Comparison of ENCODE assay signal across 26 cellular contexts in the genomic region with DNA sequence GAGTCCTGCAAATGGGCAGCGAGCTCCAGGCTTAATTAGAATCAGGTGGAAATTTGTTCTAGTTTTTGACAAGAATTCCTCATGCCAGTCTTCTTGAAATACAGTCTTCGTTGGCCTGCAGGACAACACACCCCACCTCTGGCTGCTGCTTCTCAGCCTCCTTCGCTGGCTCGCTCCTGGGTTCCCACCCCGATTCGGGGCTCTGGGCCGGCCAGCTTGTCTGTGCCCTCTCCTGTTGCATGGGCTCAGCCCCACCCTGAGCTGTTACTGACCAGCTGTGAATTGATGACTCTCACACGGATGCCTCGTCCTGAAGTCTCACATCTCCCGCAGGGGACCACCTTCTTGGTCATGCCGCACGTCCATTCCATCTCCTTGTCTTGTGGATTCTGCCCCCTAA. TPM values are rescaled to one million over a fixed set of nuclear protein-coding genes. Genes with fewer than 3 reads are reported as not detected.
"Had no signal": no experiment of that assay in that cellular context is flagged by ENCODE, and none has a peak within 500 bp of the region (broad histone marks: within the 10 kb centered on the region; RNA-seq: fewer than 3 reads in every experiment).

No MANE protein-coding gene starts in this region.

- H3K4me3 Mint-ChIP-seq: activated B cell treated with CpG ODN at 0.5 μM for 24 hours; activated CD4-positive, alpha-beta T cell treated with anti-CD3 and anti-CD28 coated beads, Interleukin-2, amount 10 ng/mL, durations not matched to agents 24 days and 14 days; activated naive CD4-positive, alpha-beta T cell treated with anti-CD3 and anti-CD28 coated beads for 36 hours; activated naive CD8-positive, alpha-beta T cell; activated T-helper 17 cell treated with anti-CD3 and anti-CD28 coated beads, Interleukin-2, amount 50 U/mL, for 72 hours; T-helper 17 cell had no signal

- H3K9me3 ChIP-seq: adrenal gland, Peyer's patch had no signal

- H3K27me3 ChIP-seq: adrenal gland, breast epithelium, Peyer's patch had no signal

- H3K27ac Mint-ChIP-seq: activated B cell treated with CpG ODN at 0.5 μM for 24 hours; activated CD4-positive, alpha-beta T cell treated with anti-CD3 and anti-CD28 coated beads, Interleukin-2, amount 10 ng/mL, durations not matched to agents 24 days and 14 days; activated naive CD4-positive, alpha-beta T cell treated with anti-CD3 and anti-CD28 coated beads for 36 hours; activated naive CD8-positive, alpha-beta T cell; activated T-helper 17 cell treated with anti-CD3 and anti-CD28 coated beads, Interleukin-2, amount 50 U/mL, for 72 hours; T-helper 17 cell had no signal

- DNase-seq: activated B cell treated with CpG ODN at 0.5 μM for 24 hours; activated CD4-positive, alpha-beta T cell treated with anti-CD3 and anti-CD28 coated beads for 1 hour; activated CD4-positive, alpha-beta T cell treated with anti-CD3 and anti-CD28 coated beads, Interleukin-2, amount 10 ng/mL, durations not matched to agents 24 days and 14 days; activated CD4-positive, alpha-beta T cell treated with anti-CD3 and anti-CD28 coated beads, Interleukin-2, amount 50 U/mL, for 48 hours; activated gamma-delta T cell; activated naive CD4-positive, alpha-beta T cell treated with anti-CD3 and anti-CD28 coated beads for 36 hours; activated T-cell treated with anti-CD3 and anti-CD28 coated beads for 4 hours; activated T-cell treated with anti-CD3 and anti-CD28 coated beads, Interleukin-2, amount 50 U/mL, for 48 hours; adrenal gland; anterior cingulate cortex; central memory CD4-positive, alpha-beta T cell; Kasumi-1; KBM-7; NCI-H1105 treated with DMSO at 0.1 percent for 48 hours; NCI-H1436 treated with DMSO at 0.1 percent for 48 hours; NCI-H187; NCI-H2081; NCI-H510A treated with DMSO at 0.1 percent for 48 hours; NCI-H69; SHP77 treated with DMSO at 0.1 percent for 48 hours; T-helper 17 cell; T-helper 9 cell had no signal

- H3K4me3 ChIP-seq: adrenal gland, breast epithelium, Peyer's patch had no signal

- H3K4me1 ChIP-seq: adrenal gland, breast epithelium, Peyer's patch had no signal

- H3K4me1 Mint-ChIP-seq: activated B cell treated with CpG ODN at 0.5 μM for 24 hours; activated CD4-positive, alpha-beta T cell treated with anti-CD3 and anti-CD28 coated beads, Interleukin-2, amount 10 ng/mL, durations not matched to agents 24 days and 14 days; activated T-helper 17 cell treated with anti-CD3 and anti-CD28 coated beads, Interleukin-2, amount 50 U/mL, for 72 hours had no signal

- ATAC-seq: activated T-helper 17 cell treated with anti-CD3 and anti-CD28 coated beads, Interleukin-2, amount 50 U/mL, for 72 hours; T-helper 17 cell had no signal

- H3K9me3 Mint-ChIP-seq: activated CD4-positive, alpha-beta T cell treated with anti-CD3 and anti-CD28 coated beads, Interleukin-2, amount 10 ng/mL, durations not matched to agents 24 days and 14 days had no signal

- H3K36me3 ChIP-seq: adrenal gland, breast epithelium, Peyer's patch had no signal

RNA-seq across cellular contexts. Expression of a gene that starts 21.0 kb away (rescaled TPM):
- total RNA-seq: activated B cell treated with CpG ODN at 0.5 μM for 24 hours; activated CD4-positive, alpha-beta T cell treated with anti-CD3 and anti-CD28 coated beads, Interleukin-2, amount 10 ng/mL, durations not matched to agents 24 days and 14 days; activated naive CD4-positive, alpha-beta T cell treated with anti-CD3 and anti-CD28 coated beads for 36 hours; activated T-helper 17 cell treated with anti-CD3 and anti-CD28 coated beads, Interleukin-2, amount 50 U/mL, for 72 hours; Peyer's patch had no signal
